Comparison of ENCODE assay signal across 22 cellular contexts in the genomic region with DNA sequence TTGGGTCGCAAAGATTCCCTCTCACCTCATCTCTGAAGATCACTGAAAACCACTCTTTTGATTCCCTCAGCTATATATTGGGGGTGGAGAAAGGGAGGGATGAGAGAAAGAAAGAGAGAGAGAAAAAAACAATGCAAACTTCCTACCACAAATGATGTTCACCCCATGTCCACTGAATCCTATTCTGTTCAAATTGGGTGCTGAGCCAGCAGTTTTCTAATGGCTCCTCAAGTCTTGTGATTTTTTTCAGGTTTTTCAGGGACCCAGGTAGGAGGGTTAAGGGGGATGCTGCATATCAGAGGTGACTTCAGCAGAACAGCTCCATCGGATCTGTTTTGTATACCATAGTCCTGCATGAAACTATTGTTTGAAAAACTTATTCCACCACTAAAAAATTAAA.
DNase-seq lines count a peak whose midpoint lies in the region; ATAC-seq and TF ChIP-seq lines count a peak whose summit lies in the region.
"Had no signal": no experiment of that assay in that cellular context is flagged by ENCODE, and none has a peak within 500 bp of the region (broad histone marks: within the 10 kb centered on the region; RNA-seq: fewer than 3 reads in every experiment).

No MANE protein-coding gene starts in this region.

- DNase-seq in RWPE1 (ENCODE audit: low spot score) (no peak), colonic mucosa (peak; percentile 7), osteoblast (ENCODE audit: insufficient read length, low spot score, missing footprints) (no peak), upper lobe of left lung (no peak), GM10248 (ENCODE audit: extremely low spot score) (no peak), tibial nerve (ENCODE audit: low spot score in 2 of 2) (no peak), NCI-H82 treated with DMSO at 0.1 percent for 48 hours (lab: John Stamatoyannopoulos, UW; ENCODE audit: unreplicated experiment) (no peak)
- DNase-seq: activated CD4-positive, alpha-beta T cell treated with anti-CD3 and anti-CD28 coated beads, Interleukin-2, amount 50 U/mL, for 1 hour; activated effector memory CD4-positive, alpha-beta T cell treated with anti-CD3 and anti-CD28 coated beads, Interleukin-2, amount 50 U/mL, for 16 hours; activated naive CD8-positive, alpha-beta T cell treated with anti-CD3 and anti-CD28 coated beads, Interleukin-2, amount 50 U/mL, for 24 hours; BE2C; brain microvascular endothelial cell; foreskin fibroblast; hippocampal formation; MM.1S; NCI-H1694; NCI-H2227 treated with DMSO at 0.1 percent for 48 hours; NCI-H82; T-helper 17 cell had no signal

- no peak overlapping the region for H3K4me2 ChIP-seq in osteoblast (ENCODE audit: insufficient read depth, low read length)

- TF ChIP-seq EP300 in upper lobe of left lung (IDR thresholded peaks at IDR 0.05) (no peak), tibial nerve (IDR thresholded peaks at IDR 0.05) (no peak)

- no peak overlapping the region for H3K9ac ChIP-seq in colonic mucosa (ENCODE audit: low read depth in 2 of 2, low read length in 2 of 2)

- H3K27ac ChIP-seq in RWPE1 (peak overlapping the region; percentile 97), colonic mucosa (no peak overlapping the region), osteoblast (ENCODE audit: low read depth, low read length) (peak overlapping the region; percentile 90), upper lobe of left lung (peak overlapping the region; percentile 66 to 84 (median 76)), tibial nerve (no peak overlapping the region)

- ATAC-seq in upper lobe of left lung (ENCODE audit: low FRiP score in 2 of 2) = no peak
- ATAC-seq: activated naive CD8-positive, alpha-beta T cell treated with anti-CD3 and anti-CD28 coated beads, Interleukin-2, amount 50 U/mL, for 24 hours; sciatic nerve; stimulated activated memory B cell treated with anti-CD40 and anti-IgM and Interleukin-4, amounts not matched to agents 10 μg/mL and 1 μg/mL and 100 μg/mL, for 72 hours; T-helper 17 cell had no signal

- H2AFZ ChIP-seq in osteoblast (ENCODE audit: low read length) = no peak overlapping the region

- no peaks in the 10 kb centered on the region for H4K20me1 ChIP-seq in osteoblast (ENCODE audit: insufficient read depth, low read length)

- H3K27me3 ChIP-seq in colonic mucosa (no peaks in the 10 kb centered on the region), osteoblast (ENCODE audit: insufficient read depth, low read length) (no peaks in the 10 kb centered on the region), upper lobe of left lung (no peaks in the 10 kb centered on the region), tibial nerve (no peaks in the 10 kb centered on the region)
- H3K27me3 ChIP-seq: BE2C, brain microvascular endothelial cell had no signal

- no peaks in the 10 kb centered on the region for H3K9me3 ChIP-seq in colonic mucosa
- no peaks in the 10 kb centered on the region for H3K9me3 ChIP-seq in osteoblast (ENCODE audit: low read depth, low read length)
- H3K9me3 ChIP-seq in upper lobe of left lung = no peaks in the 10 kb centered on the region
- H3K9me3 ChIP-seq in tibial nerve = no peaks in the 10 kb centered on the region
- H3K9me3 ChIP-seq: BE2C had no signal

- no peaks in the 10 kb centered on the region for H3K4me1 ChIP-seq in colonic mucosa
- H3K4me1 ChIP-seq in osteoblast (ENCODE audit: insufficient read depth, low read length) = peaks cover 44% of the 10 kb centered on the region
- peaks cover 9 to 69% (median 19%) of the 10 kb centered on the region in 4 donors for H3K4me1 ChIP-seq in upper lobe of left lung
- peaks cover 0 to 29% (median 2%) of the 10 kb centered on the region in 4 donors for H3K4me1 ChIP-seq in tibial nerve

- POLR2A ChIA-PET in RWPE1 (lab: Yijun Ruan, JAX; ENCODE audit: low non-redundant PET) = no interaction called here
- POLR2A ChIA-PET in GM10248 (lab: Yijun Ruan, JAX) = no interaction called here

- TF ChIP-seq CTCF in RWPE1 (conservative IDR thresholded peaks at IDR 0.05; ENCODE audit: low read depth) (no peak), colonic mucosa (IDR thresholded peaks at IDR 0.05) (no peak), osteoblast (IDR thresholded peaks at IDR 0.05; ENCODE audit: extremely low read depth, low read depth, low read length) (no peak), upper lobe of left lung (IDR thresholded peaks at IDR 0.05) (no peak), GM10248 (IDR thresholded peaks at IDR 0.05; ENCODE audit: control extremely low read depth, extremely low read depth, low read depth, missing control alignments) (no peak), tibial nerve (IDR thresholded peaks at IDR 0.05) (no peak)

- 91 to 96% methylated on average over 2 of the region's 2 CpGs for WGBS in upper lobe of left lung, 2 donors
- 94 to 97% methylated on average over 2 of the region's 2 CpGs for WGBS in tibial nerve, 2 donors

- H3K36me3 ChIP-seq in colonic mucosa (no peaks in the 10 kb centered on the region), osteoblast (ENCODE audit: insufficient read depth, low read length) (no peaks in the 10 kb centered on the region), upper lobe of left lung (no peaks in the 10 kb centered on the region), tibial nerve (no peaks in the 10 kb centered on the region)
- H3K36me3 ChIP-seq: BE2C, brain microvascular endothelial cell had no signal

- H3K4me3 ChIP-seq in colonic mucosa (no peak overlapping the region), osteoblast (ENCODE audit: insufficient read depth, low read length) (no peak overlapping the region), upper lobe of left lung (no peak overlapping the region), tibial nerve (no peak overlapping the region)
- H3K4me3 ChIP-seq: lung had no signal

- intact Hi-C loops in colonic mucosa (cut with DNase I) = no loop called here

- TF ChIP-seq POLR2A in upper lobe of left lung (IDR thresholded peaks at IDR 0.05) (no peak), tibial nerve (IDR thresholded peaks at IDR 0.05) (no peak)

- CTCF ChIA-PET in RWPE1 (lab: Yijun Ruan, JAX) (interaction anchor here (0.5 to 1.6 kb wide), 11 partner anchors 9 to 954 kb away, joined by 3 to 7 read pairs (median 3); a partner anchor contains a TSS), GM10248 (lab: Yijun Ruan, JAX) (interaction anchor here (0.7 to 1.5 kb wide), 5 partner anchors 9 to 234 kb away, joined by 3 to 11 read pairs (median 4); no protein-coding TSS in a partner anchor)

- H3K79me2 ChIP-seq in osteoblast (ENCODE audit: insufficient read depth, low read length) = no peaks in the 10 kb centered on the region

Comparison
In these comparisons a context has a peak if more than half of its experiments do, and no peak if none do; other contexts are left out.
1. H3K27ac ChIP-seq: peak in RWPE1 (single experiment), osteoblast (single experiment) and upper lobe of left lung (4 of 4); none in colonic mucosa (single experiment) and tibial nerve (0 of 4).